Comparison of ENCODE assay signal across 8 cellular contexts in genomic region chr4:47486306-47486705, GRCh38. TPM values are rescaled to one million over a fixed set of nuclear protein-coding genes. Genes with fewer than 3 reads are reported as not detected.
DNase-seq lines count a peak whose midpoint lies in the region; ATAC-seq and TF ChIP-seq lines count a peak whose summit lies in the region.

No MANE protein-coding gene starts in this region.

- peaks cover 2% of the 10 kb centered on the region for H3K27me3 Mint-ChIP-seq in endothelial cell (ENCODE audit: unreplicated experiment)

- no peaks in the 10 kb centered on the region for H3K79me2 ChIP-seq in OCI-LY3 (ENCODE audit: low read length)

- peaks cover 7 to 65% (median 23%) of the 10 kb centered on the region in 10 experiments; a peak in 19 of 20 replicates for H3K4me1 ChIP-seq in BLaER1 treated with 17β-estradiol and CSF1 and Interleukin-3, amounts not matched to agents 10 nM and 100 nM
- H3K4me1 ChIP-seq in OCI-LY3 (ENCODE audit: low read length) (peaks cover 25% of the 10 kb centered on the region), neutrophil (ENCODE audit: control insufficient read depth in 1 of 2, insufficient read depth in 1 of 2, low read depth in 1 of 2, low read length in 1 of 2) (peaks cover 25 to 27% of the 10 kb centered on the region in 2 experiments)

- no peak overlapping the region for H3K27ac Mint-ChIP-seq in endothelial cell (ENCODE audit: unreplicated experiment)

- H3K4me3 Mint-ChIP-seq in endothelial cell (ENCODE audit: unreplicated experiment): peak overlapping the region; percentile 98

- H4K20me1 ChIP-seq in BLaER1 treated with 17β-estradiol and CSF1 and Interleukin-3, amounts not matched to agents 10 nM and 100 nM: no peaks in the 10 kb centered on the region
- no peaks in the 10 kb centered on the region for H4K20me1 ChIP-seq in OCI-LY3 (ENCODE audit: insufficient read depth, low read length)

- no peaks in the 10 kb centered on the region for H3K9me3 Mint-ChIP-seq in endothelial cell (ENCODE audit: unreplicated experiment)

- H3K4me3 ChIP-seq in BLaER1 treated with 17β-estradiol and CSF1 and Interleukin-3, amounts not matched to agents 10 nM and 100 nM: peak overlapping the region; percentile 59 to 75 (median 68)
- H3K4me3 ChIP-seq in OCI-LY3 (ENCODE audit: low read length): peak overlapping the region; percentile 81
- peak overlapping the region; percentile 72 to 94 for H3K4me3 ChIP-seq in neutrophil (ENCODE audit: low read depth in 1 of 2, low read length in 1 of 2)

- H3K4me2 ChIP-seq in BLaER1 treated with 17β-estradiol and CSF1 and Interleukin-3, amounts not matched to agents 10 nM and 100 nM: peak overlapping the region; percentile 72 to 97 (median 88)
- peak overlapping the region; percentile 88 for H3K4me2 ChIP-seq in OCI-LY3 (ENCODE audit: low read length)

- H3K27me3 ChIP-seq in BLaER1 treated with 17β-estradiol and CSF1 and Interleukin-3, amounts not matched to agents 10 nM and 100 nM: peaks cover 0 to 5% (median 0%) of the 10 kb centered on the region in 11 experiments; a peak in 1 of 22 replicates
- H3K27me3 ChIP-seq in OCI-LY3 (ENCODE audit: low read depth, low read length): no peaks in the 10 kb centered on the region
- no peaks in the 10 kb centered on the region for H3K27me3 ChIP-seq in neutrophil

- H3K36me3 Mint-ChIP-seq in endothelial cell (ENCODE audit: low read depth, unreplicated experiment): no peaks in the 10 kb centered on the region

- DNase-seq in endothelial cell (ENCODE audit: low spot score): no peak
- DNase-seq in glomerular visceral epithelial cell (ENCODE audit: extremely low spot score): no peak
- no peak for DNase-seq in NCI-H345 (lab: John Stamatoyannopoulos, UW)

- H3K36me3 ChIP-seq in BLaER1 treated with 17β-estradiol and CSF1 and Interleukin-3, amounts not matched to agents 10 nM and 100 nM: peaks cover 0 to 3% (median 0%) of the 10 kb centered on the region in 11 experiments; a peak in 2 of 22 replicates
- H3K36me3 ChIP-seq in OCI-LY3 (replicated peaks; ENCODE audit: low read depth, low read length) (no peaks in the 10 kb centered on the region), neutrophil (no peaks in the 10 kb centered on the region)

- TF ChIP-seq CTCF in OCI-LY3 (IDR thresholded peaks at IDR 0.05; ENCODE audit: low read depth, low read length) (no peak), endothelial cell (IDR thresholded peaks at IDR 0.05; ENCODE audit: unreplicated experiment) (no peak), neutrophil (IDR thresholded peaks at IDR 0.05) (no peak)

- ATAC-seq in GM18498 (IDR thresholded peaks at IDR 0.05; ENCODE audit: unreplicated experiment) (no peak), GM18517 (IDR thresholded peaks at IDR 0.05; ENCODE audit: unreplicated experiment) (no peak)

- no peak overlapping the region for H2AFZ ChIP-seq in OCI-LY3 (ENCODE audit: low read depth, low read length)

- H3K9me3 ChIP-seq in BLaER1 treated with 17β-estradiol and CSF1 and Interleukin-3, amounts not matched to agents 10 nM and 100 nM (replicated peaks in 1 of 11): peaks cover 0 to 5% (median 0%) of the 10 kb centered on the region in 11 experiments; a peak in 1 of 22 replicates
- no peaks in the 10 kb centered on the region for H3K9me3 ChIP-seq in OCI-LY3 (ENCODE audit: insufficient read depth, low read length)
- no peaks in the 10 kb centered on the region for H3K9me3 ChIP-seq in neutrophil

- H3K27ac ChIP-seq in BLaER1 treated with 17β-estradiol and CSF1 and Interleukin-3, amounts not matched to agents 10 nM and 100 nM: peak overlapping the region in 9 of 11 experiments; percentile 72 to 89 (median 79); a peak in 13 of 22 replicates
- no peak overlapping the region for H3K27ac ChIP-seq in OCI-LY3 (ENCODE audit: low read length)
- H3K27ac ChIP-seq in neutrophil: peak overlapping the region; percentile 92

- peak overlapping the region in 10 of 11 experiments; percentile 73 to 87 (median 82); a peak in 19 of 22 replicates for H3K9ac ChIP-seq in BLaER1 treated with 17β-estradiol and CSF1 and Interleukin-3, amounts not matched to agents 10 nM and 100 nM
- no peak overlapping the region for H3K9ac ChIP-seq in OCI-LY3 (ENCODE audit: low read length)

- peaks cover 12% of the 10 kb centered on the region for H3K4me1 Mint-ChIP-seq in endothelial cell (ENCODE audit: unreplicated experiment)

RNA-seq across cellular contexts. Expression of gene ATP10D, which starts 1.2 kb away (rescaled TPM):
- 9.3 TPM for total RNA-seq in endothelial cell (ENCODE audit: unreplicated experiment)

RNA-seq across cellular contexts. Expression of gene COMMD8, which starts 22.8 kb away (rescaled TPM):
- total RNA-seq in endothelial cell (ENCODE audit: unreplicated experiment): 8.5 TPM
